Comparison of ENCODE assay signal across 8 cellular contexts in the genomic region with DNA sequence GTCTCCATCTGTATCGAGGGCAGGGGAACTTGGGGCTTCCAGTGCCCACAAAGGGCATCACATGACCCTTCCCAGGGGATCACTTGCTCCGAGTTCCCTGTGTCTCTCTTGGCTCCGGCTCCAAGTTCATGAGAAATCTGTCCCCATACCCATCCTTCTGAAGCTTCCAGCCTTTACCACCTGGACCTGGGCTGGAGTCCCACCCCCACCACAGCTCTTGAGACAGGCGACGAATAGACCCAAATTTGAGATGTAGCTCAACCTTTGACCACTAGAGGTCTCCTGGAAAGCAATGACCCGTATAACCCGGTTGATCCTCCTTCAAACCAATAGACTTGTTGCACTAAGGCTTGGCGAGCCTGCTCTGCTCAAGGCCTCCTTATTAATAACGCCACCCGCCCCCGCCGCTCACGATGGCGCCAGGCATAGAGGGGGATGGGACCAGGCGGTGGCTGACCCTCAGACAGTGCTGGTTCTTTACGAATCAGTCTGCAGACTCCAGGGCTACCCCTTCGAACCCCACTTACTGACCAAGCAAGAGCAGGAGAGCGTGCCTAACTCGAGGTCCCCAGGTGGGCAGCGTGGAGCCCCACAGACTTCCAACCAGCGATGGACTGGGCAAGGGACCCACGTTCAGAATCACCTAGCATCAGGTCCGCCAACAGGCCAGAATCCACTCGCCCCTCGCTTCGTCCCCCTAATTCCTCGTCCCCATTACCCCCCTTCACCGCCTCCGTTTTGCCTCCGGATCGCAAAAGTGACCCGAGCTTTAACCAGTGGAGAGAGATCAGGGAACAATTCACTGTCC. TPM values are rescaled to one million over a fixed set of nuclear protein-coding genes. Genes with fewer than 3 reads are reported as not detected.
A peak's percentile ranks its signal among the peaks of the same experiment; 100 is the strongest.
DNase-seq lines count a peak whose midpoint lies in the region; ATAC-seq and TF ChIP-seq lines count a peak whose summit lies in the region.

No MANE protein-coding gene starts in this region.

- POLR2A ChIA-PET in AG04450 (lab: Yijun Ruan, JAX) = interaction anchor here (0.5 kb wide), 1 partner anchor 168 kb away, joined by 3 read pairs; no protein-coding TSS in a partner anchor

- H3K9me3 ChIP-seq in AG04450 (ENCODE audit: control insufficient read depth, insufficient read depth, low read length) (no peaks in the 10 kb centered on the region; the same call in 1 of the 2 replicates), esophagus (ENCODE audit: control insufficient read depth in 2 of 2, insufficient read depth in 1 of 2, low read depth in 1 of 2, low read length in 1 of 2) (no peaks in the 10 kb centered on the region), mucosa of stomach (ENCODE audit: control insufficient read depth, low read length) (no peaks in the 10 kb centered on the region), suprapubic skin (no peaks in the 10 kb centered on the region)

- H3K9ac ChIP-seq in mucosa of stomach (ENCODE audit: low read length) = peak overlapping the region; percentile 76

- WGBS in esophagus, 2 donors = 22 to 33% methylated on average over 32 of the region's 32 CpGs
- WGBS in suprapubic skin = 19% methylated on average over 24 of the region's 32 CpGs

- no peak for DNase-seq in AG04450 (ENCODE audit: low read depth, low spot score)
- peak; percentile 11 for DNase-seq in NCI-H2107 treated with DMSO at 0.1 percent for 48 hours (lab: John Stamatoyannopoulos, UW; ENCODE audit: unreplicated experiment)
- peak; percentile 72 for DNase-seq in activated CD8-positive, alpha-beta memory T cell treated with anti-CD3 and anti-CD28 coated beads, Interleukin-2, amount 50 U/mL, for 48 hours
- peak in 1 of 2 donors; percentile 82 for DNase-seq in suprapubic skin (ENCODE audit: low spot score in 2 of 2)

- H3K36me3 ChIP-seq in esophagus (ENCODE audit: control insufficient read depth in 2 of 2, insufficient read depth in 2 of 2, low read length in 1 of 2) (no peaks in the 10 kb centered on the region), mucosa of stomach (ENCODE audit: control insufficient read depth, insufficient read depth, low read length) (no peaks in the 10 kb centered on the region), suprapubic skin (no peaks in the 10 kb centered on the region)

- CTCF ChIA-PET in AG04450 (lab: Charles Lee) = interaction anchor here (0.5 to 2.0 kb wide), 32 partner anchors 9 to 789 kb away, joined by 3 to 9 read pairs (median 4); no protein-coding TSS in a partner anchor

- TF ChIP-seq POLR2A in GM18505 (IDR thresholded peaks at IDR 0.05; ENCODE audit: borderline replicate concordance, extremely low read depth, insufficient read depth, insufficient read length) = no peak
- no peak for TF ChIP-seq POLR2A in suprapubic skin (IDR thresholded peaks at IDR 0.05)

- TF ChIP-seq EP300 in suprapubic skin (IDR thresholded peaks at IDR 0.05) = no peak

- H3K27me3 ChIP-seq in AG04450 (ENCODE audit: control insufficient read depth, insufficient read depth, low read length) (no peaks in the 10 kb centered on the region), esophagus (ENCODE audit: control insufficient read depth in 1 of 2, insufficient read depth in 2 of 2, low read length in 2 of 2) (no peaks in the 10 kb centered on the region), mucosa of stomach (ENCODE audit: control insufficient read depth, insufficient read depth, low read length) (no peaks in the 10 kb centered on the region), suprapubic skin (no peaks in the 10 kb centered on the region)

- peak; percentile 67 for TF ChIP-seq CTCF in AG04450 (IDR thresholded peaks at IDR 0.05; ENCODE audit: low read depth, low read length)
- peak; percentile 55 to 65 for TF ChIP-seq CTCF in suprapubic skin (IDR thresholded peaks at IDR 0.05)

- H3K4me1 ChIP-seq in esophagus (ENCODE audit: control insufficient read depth in 2 of 2, insufficient read depth in 2 of 2, low read length in 1 of 2) (peaks cover 3 to 5% of the 10 kb centered on the region in 2 donors), mucosa of stomach (ENCODE audit: control insufficient read depth, insufficient read depth, low read length) (peaks cover 28% of the 10 kb centered on the region), suprapubic skin (peaks cover 37% of the 10 kb centered on the region)

- H3K27ac ChIP-seq in AG04450 (ENCODE audit: low read depth, low read length) (no peak overlapping the region), esophagus (ENCODE audit: low read depth in 2 of 2, low read length in 1 of 2) (peak overlapping the region in 1 of 2 donors; percentile 46), suprapubic skin (peak overlapping the region; percentile 57)

- H3K4me3 ChIP-seq in AG04450 (ENCODE audit: low read depth, low read length) = no peak overlapping the region
- H3K4me3 ChIP-seq in esophagus (ENCODE audit: low read depth in 1 of 2, low read length in 2 of 2) = peak overlapping the region; percentile 30 to 43
- peak overlapping the region; percentile 76 for H3K4me3 ChIP-seq in mucosa of stomach (ENCODE audit: low read length)
- H3K4me3 ChIP-seq in suprapubic skin = peak overlapping the region; percentile 44

- peak; percentile 51 for ATAC-seq in GM18505 (IDR thresholded peaks at IDR 0.05; ENCODE audit: unreplicated experiment)
- peak; percentile 64 for ATAC-seq in HG02884 (IDR thresholded peaks at IDR 0.05; ENCODE audit: unreplicated experiment)

RNA-seq across cellular contexts. Expression of gene ARID5B, which starts 4.4 kb away (rescaled TPM):
- polyA plus RNA-seq in AG04450 (2011; rRNA removed) (132 and 137 TPM in 2 replicates), esophagus (1 to 10 TPM; 6.7 to 7.7 TPM)
- 407 and 416 TPM in 2 replicates for polyA minus RNA-seq in AG04450 (2011; rRNA and poly(A)+ RNA removed)
- 10 to 100 TPM; 45.4 to 75.2 (median 71.9) TPM for total RNA-seq in suprapubic skin

Comparison
In these comparisons a context has a peak if more than half of its experiments do, and no peak if none do; other contexts are left out.
1. RNA of gene ARID5B, which starts 4.4 kb away (polyA plus RNA-seq): 132 to 137 TPM in AG04450; 6.7 to 7.7 TPM in esophagus; every median in the first group is over 10 times any median in the second.